Comparison of ENCODE assay signal across 1 cellular context in the genomic region with DNA sequence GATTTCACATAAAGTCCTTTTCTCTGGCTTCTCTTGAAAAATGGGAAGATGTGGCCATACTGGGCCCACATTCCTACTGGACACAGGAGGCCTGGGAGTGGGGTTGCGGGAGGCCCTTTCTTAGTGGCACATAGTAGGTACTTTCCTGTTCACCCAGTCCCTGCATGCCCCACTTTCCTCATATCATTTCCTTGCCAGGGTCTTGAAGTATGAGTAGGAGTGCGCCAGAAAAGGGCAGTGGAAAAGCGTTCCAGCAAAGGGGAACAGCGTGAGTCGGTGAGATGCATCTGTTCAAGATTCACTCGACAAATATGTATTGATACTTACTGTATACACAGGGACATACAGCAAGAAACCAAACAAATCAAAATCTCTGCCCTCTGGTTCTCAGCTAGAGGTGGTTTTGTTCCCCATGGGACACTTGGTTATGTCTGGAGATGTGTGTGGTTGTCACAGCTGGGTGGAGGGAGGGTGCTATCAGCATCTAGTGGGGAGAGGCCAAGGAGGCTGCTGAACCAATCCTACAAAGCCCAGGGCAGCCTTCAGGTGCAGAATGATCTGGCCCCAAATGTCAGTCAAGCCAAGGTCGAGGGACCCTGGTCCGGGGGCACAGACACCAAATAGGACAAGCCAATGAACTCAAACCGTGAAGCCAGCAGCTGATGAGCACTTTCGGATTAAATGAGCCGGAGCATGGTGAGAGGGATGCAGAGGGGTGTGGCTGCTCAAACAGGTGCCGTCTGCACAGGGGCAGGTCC.
TF ChIP-seq lines count a peak whose summit lies in the region.

No MANE protein-coding gene starts in this region.

TF ChIP-seq in IMR-90, 13 proteins besides CTCF, POLR2A, EP300 and RAD21:
- no peak for TF ChIP-seq FOS (IDR thresholded peaks at IDR 0.05; ENCODE audit: low read depth, low read length)
- TF ChIP-seq RFX5 (IDR thresholded peaks at IDR 0.05; ENCODE audit: low read depth, low read length), result no peak
- no peak for TF ChIP-seq NFE2L2 (IDR thresholded peaks at IDR 0.05; ENCODE audit: low read depth, low read length)
- no peak for TF ChIP-seq CHD1 (IDR thresholded peaks at IDR 0.05; ENCODE audit: low read depth, low read length)
- TF ChIP-seq BHLHE40 (IDR thresholded peaks at IDR 0.05; ENCODE audit: low read depth, low read length), result no peak
- no peak for TF ChIP-seq ELK1 (IDR thresholded peaks at IDR 0.05; ENCODE audit: borderline replicate concordance, low read depth, low read length)
- TF ChIP-seq MXI1 (IDR thresholded peaks at IDR 0.05; ENCODE audit: borderline replicate concordance, low read depth, low read length), result no peak
- TF ChIP-seq, protein P1, sequence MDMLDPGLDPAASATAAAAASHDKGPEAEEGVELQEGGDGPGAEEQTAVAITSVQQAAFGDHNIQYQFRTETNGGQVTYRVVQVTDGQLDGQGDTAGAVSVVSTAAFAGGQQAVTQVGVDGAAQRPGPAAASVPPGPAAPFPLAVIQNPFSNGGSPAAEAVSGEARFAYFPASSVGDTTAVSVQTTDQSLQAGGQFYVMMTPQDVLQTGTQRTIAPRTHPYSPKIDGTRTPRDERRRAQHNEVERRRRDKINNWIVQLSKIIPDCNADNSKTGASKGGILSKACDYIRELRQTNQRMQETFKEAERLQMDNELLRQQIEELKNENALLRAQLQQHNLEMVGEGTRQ (IDR thresholded peaks at IDR 0.05; ENCODE audit: low read depth, low read length), result no peak
- no peak for TF ChIP-seq CEBPB (IDR thresholded peaks at IDR 0.05; ENCODE audit: low read depth, low read length)
- no peak for TF ChIP-seq MAFK (IDR thresholded peaks at IDR 0.05; ENCODE audit: low read depth, low read length)
- TF ChIP-seq MAZ (IDR thresholded peaks at IDR 0.05; ENCODE audit: borderline replicate concordance, low read depth, low read length), result no peak
- no peak for TF ChIP-seq SMC3 (IDR thresholded peaks at IDR 0.05; ENCODE audit: low read depth, low read length)
- no peak for TF ChIP-seq RCOR1 (IDR thresholded peaks at IDR 0.05; ENCODE audit: insufficient replicate concordance, low read length)
TF ChIP-seq in IMR-90: peak in this region for 0.
